Comparison of ENCODE assay signal across 8 cellular contexts in the genomic region with DNA sequence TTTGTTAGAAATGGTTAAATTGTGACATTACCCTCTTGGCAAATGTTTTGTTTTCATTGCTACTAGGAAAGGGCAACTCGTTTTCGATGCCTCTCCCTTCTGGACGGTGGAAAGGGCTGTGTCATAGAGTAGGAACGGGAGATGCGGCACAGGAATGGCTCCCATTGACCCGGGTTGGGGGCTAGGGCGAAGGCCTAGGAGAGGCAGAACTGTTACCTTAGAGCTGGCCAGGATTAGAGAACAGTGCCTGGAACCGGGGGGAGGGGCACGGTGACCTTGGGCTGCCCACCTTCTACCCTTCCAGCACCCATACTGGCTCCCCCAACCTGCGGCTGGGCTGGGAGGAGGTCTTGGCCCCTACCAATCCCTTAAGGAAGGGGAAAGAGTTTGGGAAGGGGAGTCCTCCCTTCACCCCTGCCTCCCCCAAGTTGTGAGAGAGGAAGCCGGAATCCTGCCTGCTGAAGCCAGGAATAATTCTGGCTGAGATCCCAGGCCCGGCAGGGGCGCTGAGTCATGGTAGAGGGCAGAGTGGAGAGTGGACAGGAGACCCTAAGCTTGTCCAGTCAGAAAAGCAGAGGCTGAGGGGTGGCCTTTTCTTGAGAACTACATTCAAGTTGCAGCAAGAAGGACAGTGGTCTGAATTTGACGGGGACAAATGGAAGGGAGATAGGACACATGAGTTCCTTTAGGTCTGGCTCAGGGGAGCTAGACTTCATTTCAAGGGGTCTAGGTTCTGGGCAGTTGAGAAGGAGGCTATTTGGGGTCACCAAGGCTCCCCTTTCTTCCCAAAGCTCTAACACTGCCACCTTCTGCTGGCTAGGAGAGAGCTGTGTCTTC. TPM values are rescaled to one million over a fixed set of nuclear protein-coding genes. Genes with fewer than 3 reads are reported as not detected.
A peak's percentile ranks its signal among the peaks of the same experiment; 100 is the strongest.
DNase-seq lines count a peak whose midpoint lies in the region; ATAC-seq lines count a peak whose summit lies in the region.

No MANE protein-coding gene starts in this region.

- H3K27ac ChIP-seq in caudate nucleus (ENCODE audit: low read depth, low read length) = peak overlapping the region; percentile 80

- peak; percentile 6 for ATAC-seq in left colon
- ATAC-seq in HG03196 (IDR thresholded peaks at IDR 0.05; ENCODE audit: unreplicated experiment) = no peak

- intact Hi-C loops in left colon (cut with DNase I, micrococcal nuclease) = no loop called here

- DNase-seq in DMS53 treated with DMSO at 0.1 percent for 48 hours (lab: John Stamatoyannopoulos, UW; ENCODE audit: unreplicated experiment) (peak; percentile 21), NCI-H2196 treated with DMSO at 0.1 percent for 48 hours (lab: John Stamatoyannopoulos, UW; ENCODE audit: unreplicated experiment) (peak; percentile 36), caudate nucleus (lab: John Stamatoyannopoulos, UW) (peak in 34 of 61 donors; percentile 9 to 76 (median 30)), left colon (peak; percentile 68 to 79), stromal cell of bone marrow (ENCODE audit: low read depth) (peak; percentile 86), NK-92 (lab: John Stamatoyannopoulos, UW; ENCODE audit: unreplicated experiment) (no peak)
- DNase-seq in stimulated activated CD4-positive, alpha-beta T cell treated with anti-CD3 and anti-CD28 coated beads, Interleukin-12 subunit alpha, Interleukin-12 subunit beta, amount 100 ng/mL, for 4 hours = no peak

RNA-seq across cellular contexts. Expression of a gene that starts 8.2 kb away (rescaled TPM):
- total RNA-seq in left colon = 100 to 1,000 TPM; 335 to 478 TPM

RNA-seq across cellular contexts. Expression of a gene that starts 30.6 kb away (rescaled TPM):
- 1 to 10 TPM; 3.5 to 6.5 TPM for total RNA-seq in left colon

RNA-seq across cellular contexts. Expression of a gene that starts 40.5 kb away (rescaled TPM):
- total RNA-seq in left colon = 1 to 10 TPM in 1 of 2 donors, under 1 TPM in 1; 0.78 to 1.1 TPM

Comparison
In these comparisons a context has a peak if more than half of its experiments do, and no peak if none do; other contexts are left out.
1. DNase-seq: peak in DMS53 treated with DMSO at 0.1 percent for 48 hours (single experiment), NCI-H2196 treated with DMSO at 0.1 percent for 48 hours (single experiment), caudate nucleus (34 of 61), left colon (2 of 2) and stromal cell of bone marrow (single experiment); none in stimulated activated CD4-positive, alpha-beta T cell treated with anti-CD3 and anti-CD28 coated beads, Interleukin-12 subunit alpha, Interleukin-12 subunit beta, amount 100 ng/mL, for 4 hours (single experiment) and NK-92 (single experiment).